In the genomic region with DNA sequence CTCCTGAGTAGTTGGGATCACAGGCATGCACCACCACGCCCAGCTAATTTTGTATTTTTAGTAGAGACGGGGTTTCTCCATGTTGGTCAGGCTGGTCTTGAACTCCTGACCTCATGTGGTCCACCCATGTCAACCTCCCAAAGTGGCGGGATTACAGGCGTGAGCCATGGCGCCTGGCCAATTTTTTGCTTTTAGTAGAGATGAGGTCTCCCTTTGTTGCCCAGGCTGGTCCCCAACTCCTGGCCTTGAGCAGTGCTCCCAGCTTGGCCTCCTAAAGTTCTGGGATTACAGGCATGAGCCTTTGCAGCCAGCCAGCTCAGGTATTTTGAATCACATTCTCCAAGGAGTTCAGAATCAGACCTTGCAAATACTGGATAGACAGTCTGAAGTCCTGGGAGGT, we compare ENCODE assay signal across 11 cellular contexts. TPM values are rescaled to one million over a fixed set of nuclear protein-coding genes. Genes with fewer than 3 reads are reported as not detected.
A peak's percentile ranks its signal among the peaks of the same experiment; 100 is the strongest.
DNase-seq lines count a peak whose midpoint lies in the region; ATAC-seq and TF ChIP-seq lines count a peak whose summit lies in the region.
"Not testable (repeated sequence)": the region's sequence is repeated elsewhere in the genome, so short reads cannot be mapped to it uniquely, and the experiment has no call there.
"Had no signal": no experiment of that assay in that cellular context is flagged by ENCODE, and none has a peak within 500 bp of the region (broad histone marks: within the 10 kb centered on the region; RNA-seq: fewer than 3 reads in every experiment).

No MANE protein-coding gene starts in this region.

- CTCF ChIA-PET in A673 (lab: Charles Lee) (interaction anchor here (0.6 to 0.7 kb wide), 2 partner anchors 21 to 80 kb away, joined by 3 read pairs; a partner anchor contains a TSS), OCI-LY7 (lab: Charles Lee; ENCODE audit: unreplicated experiment) (interaction anchor here (0.6 to 1.4 kb wide), 2 partner anchors 36 to 83 kb away, joined by 3 to 5 read pairs; no protein-coding TSS in a partner anchor), WTC11 (lab: Charles Lee) (interaction anchor here (0.5 to 3.6 kb wide), 15 partner anchors 11 to 300 kb away, joined by 3 to 26 read pairs (median 12); a partner anchor contains a TSS)
- CTCF ChIA-PET in CD8-positive, alpha-beta memory T cell (lab: Charles Lee), result interaction anchor here (1.0 to 4.3 kb wide), 4 partner anchors 15 to 255 kb away, joined by 3 to 25 read pairs (median 6); a partner anchor contains a TSS

- H4K20me1 ChIP-seq in Karpas-422 (ENCODE audit: insufficient read depth, low read depth, low read length); OCI-LY7 (ENCODE audit: insufficient read depth, low read length): not testable (repeated sequence)

- not testable (repeated sequence) for ATAC-seq in WTC11

- H3K9me2 ChIP-seq in Karpas-422 (replicated peaks; ENCODE audit: insufficient read depth, low read length); OCI-LY7 (ENCODE audit: insufficient read depth, low read length): not testable (repeated sequence)

- peaks cover 31 to 43% (median 36%) of the 10 kb centered on the region in 3 donors for H3K4me1 Mint-ChIP-seq in CD8-positive, alpha-beta memory T cell
- H3K4me1 Mint-ChIP-seq in WTC11 (peaks cover 52% of the 10 kb centered on the region), brain (peaks cover 48% of the 10 kb centered on the region), neural crest cell (peaks cover 41% of the 10 kb centered on the region)

- H2BK5ac ChIP-seq in mesendoderm (ENCODE audit: low read length), result not testable (repeated sequence)

- WGBS in mesendoderm (ENCODE audit: extremely low coverage, insufficient coverage, low lambda C conversion rate), result no CpG with 5 or more reads among the region's 5 CpGs

- H3K27me3 ChIP-seq in A673 (replicated peaks; ENCODE audit: insufficient read depth, low read depth, low read length, poor library complexity); CD8-positive, alpha-beta memory T cell (ENCODE audit: insufficient read depth, low read length, poor library complexity, severe bottlenecking); Karpas-422 (ENCODE audit: low read length); mesendoderm (ENCODE audit: insufficient read depth, low read length, poor library complexity): not testable (repeated sequence)

- not testable (repeated sequence) for H3K23ac ChIP-seq in mesendoderm (ENCODE audit: low read length)

- H3K9me3 Mint-ChIP-seq in CD8-positive, alpha-beta memory T cell; WTC11; brain; neural crest cell: not testable (repeated sequence)

- H3K9ac ChIP-seq in Karpas-422 (ENCODE audit: low read length) (peak overlapping the region; percentile 74; the same call in 1 of the 2 replicates), mesendoderm (ENCODE audit: low read length) (peak overlapping the region; percentile 64)

- intact Hi-C loops in A673 (cut with micrococcal nuclease; ENCODE audit: unreplicated experiment), result loop anchor here (5.0 to 10.0 kb wide), 4 partner anchors 85 to 325 kb away; a partner anchor contains a TSS
- intact Hi-C loops in OCI-LY7 (cut with micrococcal nuclease; ENCODE audit: unreplicated experiment), result not testable (repeated sequence)

- H3K4me2 ChIP-seq in Karpas-422 (ENCODE audit: low read depth, low read length, poor library complexity, severe bottlenecking), result peak overlapping the region; percentile 95
- H3K4me2 ChIP-seq in OCI-LY7 (ENCODE audit: low read length), result peak overlapping the region; percentile 80
- not testable (repeated sequence) for H3K4me2 ChIP-seq in mesendoderm (ENCODE audit: low read length)

- H3K36me3 ChIP-seq in A673 (ENCODE audit: insufficient read depth, low read length, poor library complexity, severe bottlenecking) (peaks cover 21% of the 10 kb centered on the region), OCI-LY7 (ENCODE audit: insufficient read depth, low read length) (peaks cover 17% of the 10 kb centered on the region; the same call in 1 of the 2 replicates)
- H3K36me3 ChIP-seq in CD8-positive, alpha-beta memory T cell (ENCODE audit: insufficient read depth, low read length); Karpas-422 (ENCODE audit: insufficient read depth, low read length); mesendoderm (ENCODE audit: control insufficient read depth, insufficient read depth, low read length): not testable (repeated sequence)

- H3K4me3 ChIP-seq in A673 (ENCODE audit: low read depth, low read length, poor library complexity, severe bottlenecking); CD8-positive, alpha-beta memory T cell (ENCODE audit: low read length); Karpas-422 (ENCODE audit: low read length); mesendoderm (ENCODE audit: low read length): not testable (repeated sequence)
- peak overlapping the region; percentile 62 for H3K4me3 ChIP-seq in OCI-LY7 (ENCODE audit: low read depth, low read length, poor library complexity, severe bottlenecking)

- peak overlapping the region; percentile 41 for H3K27ac ChIP-seq in A673 (ENCODE audit: low read depth, low read length, poor library complexity, severe bottlenecking)
- H3K27ac ChIP-seq in CD8-positive, alpha-beta memory T cell (ENCODE audit: low read depth, low read length); OCI-LY7 (ENCODE audit: low read depth, low read length, poor library complexity, severe bottlenecking); mesendoderm (ENCODE audit: low read depth, low read length): not testable (repeated sequence)
- 0 out of 2 replicates have a peak overlapping the region, but pooled peaks have one; percentile 23 for H3K27ac ChIP-seq in Karpas-422 (ENCODE audit: low read length)

- not testable (repeated sequence) for H3K27me3 Mint-ChIP-seq in CD8-positive, alpha-beta memory T cell; WTC11 (ENCODE audit: low read depth)
- H3K27me3 Mint-ChIP-seq in brain, result peaks cover 19% of the 10 kb centered on the region
- H3K27me3 Mint-ChIP-seq in neural crest cell (ENCODE audit: low read depth), result peaks cover 37% of the 10 kb centered on the region

- not testable (repeated sequence) for H4K8ac ChIP-seq in mesendoderm (ENCODE audit: low read depth, low read length)

- H3K27ac Mint-ChIP-seq in CD8-positive, alpha-beta memory T cell, result peak overlapping the region in 5 of 8 donors; percentile 8 to 74 (median 54)
- peak overlapping the region; percentile 78; the same call in 1 of the 2 replicates for H3K27ac Mint-ChIP-seq in WTC11
- H3K27ac Mint-ChIP-seq in brain, result peak overlapping the region in 3 of 5 experiments; percentile 22 to 47 (median 43)
- not testable (repeated sequence) for H3K27ac Mint-ChIP-seq in neural crest cell (ENCODE audit: unreplicated experiment)

- BruUV-seq in A673 (replicated peaks; lab: Mats Ljungman, UMichigan); OCI-LY7 (replicated peaks; lab: Mats Ljungman, UMichigan): not testable (repeated sequence)

- peaks cover 61% of the 10 kb centered on the region for H3K4me1 ChIP-seq in A673 (ENCODE audit: insufficient read depth, low read length, poor library complexity, severe bottlenecking)
- peaks cover 34% of the 10 kb centered on the region for H3K4me1 ChIP-seq in CD8-positive, alpha-beta memory T cell (ENCODE audit: insufficient read depth, low read length)
- H3K4me1 ChIP-seq in Karpas-422 (ENCODE audit: low read length), result peaks cover 50% of the 10 kb centered on the region
- peaks cover 38% of the 10 kb centered on the region for H3K4me1 ChIP-seq in OCI-LY7 (ENCODE audit: insufficient read depth, low read length, poor library complexity, severe bottlenecking)
- H3K4me1 ChIP-seq in mesendoderm (ENCODE audit: control insufficient read depth, low read depth, low read length), result peaks cover 16% of the 10 kb centered on the region

- H2AFZ ChIP-seq in Karpas-422 (ENCODE audit: low read length); OCI-LY7 (ENCODE audit: low read length): not testable (repeated sequence)

- H2BK15ac ChIP-seq in mesendoderm (replicated peaks; ENCODE audit: low read depth), result not testable (repeated sequence)

- DNase-seq in A673 (ENCODE audit: low spot score); Karpas-422; OCI-LY7 (ENCODE audit: low spot score); WTC11 (ENCODE audit: low spot score); mesendoderm; neural crest cell (ENCODE audit: low read depth, low spot score): not testable (repeated sequence)
- peak in 1 of 5 donors; percentile 42 for DNase-seq in CD8-positive, alpha-beta memory T cell

- not testable (repeated sequence) for H2AK5ac ChIP-seq in mesendoderm (ENCODE audit: low read length)

- not testable (repeated sequence) for H3K18ac ChIP-seq in mesendoderm (ENCODE audit: low read length)

- peak overlapping the region in 2 of 7 donors; percentile 11 to 70 for H3K4me3 Mint-ChIP-seq in CD8-positive, alpha-beta memory T cell
- not testable (repeated sequence) for H3K4me3 Mint-ChIP-seq in WTC11
- H3K4me3 Mint-ChIP-seq in brain, result peak overlapping the region in 3 of 5 experiments; percentile 18 to 30 (median 22)
- H3K4me3 Mint-ChIP-seq in neural crest cell, result peak overlapping the region; percentile 54

- H3K36me3 Mint-ChIP-seq in CD8-positive, alpha-beta memory T cell, result peaks cover 0 to 21% (median 0%) of the 10 kb centered on the region in 3 donors
- not testable (repeated sequence) for H3K36me3 Mint-ChIP-seq in WTC11; brain; neural crest cell (ENCODE audit: low read depth)

- POLR2A ChIA-PET in A673 (lab: Charles Lee; ENCODE audit: low non-redundant PET), result not testable (repeated sequence)
- POLR2A ChIA-PET in CD8-positive, alpha-beta memory T cell (lab: Charles Lee), result interaction anchor here (0.5 to 1.6 kb wide), 4 partner anchors 11 to 21 kb away, joined by 3 to 5 read pairs (median 4); a partner anchor contains a TSS
- POLR2A ChIA-PET in OCI-LY7 (lab: Charles Lee) (interaction anchor here (1.1 kb wide), 1 partner anchor 48 kb away, joined by 3 read pairs; no protein-coding TSS in a partner anchor), WTC11 (lab: Charles Lee) (interaction anchor here (1.9 kb wide), 1 partner anchor 20 kb away, joined by 8 read pairs; a partner anchor contains a TSS)

- TF ChIP-seq CTCF in A673 (conservative IDR thresholded peaks at IDR 0.05; ENCODE audit: low read depth, low read length); OCI-LY7 (conservative IDR thresholded peaks at IDR 0.05; ENCODE audit: low read length); WTC11 (IDR thresholded peaks at IDR 0.05); brain (conservative IDR thresholded peaks at IDR 0.05); neural crest cell (conservative IDR thresholded peaks at IDR 0.05): not testable (repeated sequence)

- not testable (repeated sequence) for H3K4ac ChIP-seq in mesendoderm (ENCODE audit: low read depth, low read length)

- H3K79me1 ChIP-seq in mesendoderm (ENCODE audit: low read length), result not testable (repeated sequence)

- not testable (repeated sequence) for H2BK120ac ChIP-seq in mesendoderm (ENCODE audit: low read depth, low read length)

- H4K5ac ChIP-seq in mesendoderm (ENCODE audit: low read length), result not testable (repeated sequence)

- not testable (repeated sequence) for H3K9me3 ChIP-seq in A673 (ENCODE audit: low read depth, low read length, poor library complexity, severe bottlenecking); CD8-positive, alpha-beta memory T cell (ENCODE audit: low read length); Karpas-422 (ENCODE audit: low read length); OCI-LY7 (ENCODE audit: low read length)

- not testable (repeated sequence) for H3K79me2 ChIP-seq in Karpas-422 (ENCODE audit: low read length); OCI-LY7 (ENCODE audit: insufficient read depth, low read depth, low read length); mesendoderm (ENCODE audit: control insufficient read depth, insufficient read depth, low read length)

- not testable (repeated sequence) for H3K56ac ChIP-seq in mesendoderm (ENCODE audit: low read length)

RNA-seq across cellular contexts. Expression of a gene that starts 4.1 kb away (rescaled TPM):
- total RNA-seq in A673 (2021) (61.4 and 74.9 TPM in 2 replicates), OCI-LY7 (2022) (84.6 and 88.8 TPM in 2 replicates), WTC11 (2021) (90.2 to 107 TPM (median 99.0 TPM) in 3 replicates), neural crest cell (71.8 and 71.9 TPM in 2 replicates)
- 100 to 1,000 TPM; 107 to 110 TPM for total RNA-seq in CD8-positive, alpha-beta memory T cell
- 169 TPM for polyA plus RNA-seq in CD8-positive, alpha-beta memory T cell
- total RNA-seq in Karpas-422 (2014; rRNA removed; shearing (Covaris generic); ENCODE audit: low replicate concordance), result 45.7 and 76.8 TPM in 2 replicates
- 122 and 126 TPM in 2 replicates for total RNA-seq in OCI-LY7 (2014; rRNA removed; shearing (Covaris generic))
- polyA plus RNA-seq in brain (ENCODE audit: insufficient read depth, low read depth, low replicate concordance), result 32.9 TPM
- 86.9 TPM for polyA plus RNA-seq in mesendoderm (2013, experiment 1 of 2)
- polyA plus RNA-seq in mesendoderm (2013, experiment 2 of 2), result 82.8 TPM

RNA-seq across cellular contexts. Expression of a gene that starts 13.9 kb away (rescaled TPM):
- total RNA-seq in A673 (2021) (192 and 305 TPM in 2 replicates), OCI-LY7 (2022) (1.3 and 1.5 TPM in 2 replicates), WTC11 (2021) (36.4 to 55.8 TPM (median 51.4 TPM) in 3 replicates), neural crest cell (0.68 and 1.5 TPM in 2 replicates)
- not detected for total RNA-seq in CD8-positive, alpha-beta memory T cell
- polyA plus RNA-seq in CD8-positive, alpha-beta memory T cell, result not detected
- total RNA-seq in Karpas-422 (2014; rRNA removed; shearing (Covaris generic); ENCODE audit: low replicate concordance), result 3.0 TPM in 1 of 2 replicates, not detected in the other
- total RNA-seq in OCI-LY7 (2014; rRNA removed; shearing (Covaris generic)), result 0.82 TPM in 1 of 2 replicates, not detected in the other
- polyA plus RNA-seq in brain (ENCODE audit: insufficient read depth, low read depth, low replicate concordance), result 22.2 TPM
- polyA plus RNA-seq in mesendoderm (2013, experiment 1 of 2), result 17.2 TPM
- 16.7 TPM for polyA plus RNA-seq in mesendoderm (2013, experiment 2 of 2)
- total RNA-seq: CD8-positive, alpha-beta T cell had no signal

RNA-seq across cellular contexts. Expression of a gene that starts 19.9 kb away (rescaled TPM):
- total RNA-seq in A673 (2021) (9.3 and 18.0 TPM in 2 replicates), OCI-LY7 (2022) (0.84 and 0.89 TPM in 2 replicates), WTC11 (2021) (14.8 to 30.0 TPM (median 27.3 TPM) in 3 replicates), neural crest cell (6.4 and 6.5 TPM in 2 replicates)
- total RNA-seq in CD8-positive, alpha-beta memory T cell, result not detected
- not detected for polyA plus RNA-seq in CD8-positive, alpha-beta memory T cell
- 0.43 and 2.5 TPM in 2 replicates for total RNA-seq in Karpas-422 (2014; rRNA removed; shearing (Covaris generic); ENCODE audit: low replicate concordance)
- total RNA-seq in OCI-LY7 (2014; rRNA removed; shearing (Covaris generic)), result 0.33 and 1.0 TPM in 2 replicates
- polyA plus RNA-seq in brain (ENCODE audit: insufficient read depth, low read depth, low replicate concordance), result 124 TPM
- polyA plus RNA-seq in mesendoderm (2013, experiment 1 of 2), result 3.9 TPM
- 3.6 TPM for polyA plus RNA-seq in mesendoderm (2013, experiment 2 of 2)
- total RNA-seq: CD8-positive, alpha-beta T cell had no signal
- polyA plus RNA-seq: CD14-positive monocyte, GM12878 had no signal

RNA-seq across cellular contexts. Expression of a gene that starts 21.1 kb away (rescaled TPM):
- total RNA-seq in A673 (2021), result 1,270 and 1,348 TPM in 2 replicates
- total RNA-seq in CD8-positive, alpha-beta memory T cell, result 1,000 to 10,000 TPM; 1,684 to 1,700 TPM
- polyA plus RNA-seq in CD8-positive, alpha-beta memory T cell, result 1,487 TPM
- 881 and 1,597 TPM in 2 replicates for total RNA-seq in Karpas-422 (2014; rRNA removed; shearing (Covaris generic); ENCODE audit: low replicate concordance)
- total RNA-seq in OCI-LY7 (2014; rRNA removed; shearing (Covaris generic)), result 1,188 and 1,580 TPM in 2 replicates
- 1,496 and 1,653 TPM in 2 replicates for total RNA-seq in OCI-LY7 (2022)
- total RNA-seq in WTC11 (2021), result 1,300 to 1,361 TPM (median 1,328 TPM) in 3 replicates
- polyA plus RNA-seq in brain (ENCODE audit: insufficient read depth, low read depth, low replicate concordance), result 1,684 TPM
- 1,632 TPM for polyA plus RNA-seq in mesendoderm (2013, experiment 1 of 2)
- 1,662 TPM for polyA plus RNA-seq in mesendoderm (2013, experiment 2 of 2)
- total RNA-seq in neural crest cell, result 1,081 and 1,137 TPM in 2 replicates

RNA-seq across cellular contexts. Expression of a gene that starts 35.1 kb away (rescaled TPM):
- total RNA-seq in A673 (2021), result 111 and 114 TPM in 2 replicates
- 100 to 1,000 TPM; 127 to 128 TPM for total RNA-seq in CD8-positive, alpha-beta memory T cell
- polyA plus RNA-seq in CD8-positive, alpha-beta memory T cell, result 84.4 TPM
- total RNA-seq in Karpas-422 (2014; rRNA removed; shearing (Covaris generic); ENCODE audit: low replicate concordance), result 103 and 128 TPM in 2 replicates
- total RNA-seq in OCI-LY7 (2014; rRNA removed; shearing (Covaris generic)), result 96.0 and 99.8 TPM in 2 replicates
- total RNA-seq in OCI-LY7 (2022), result 96.7 and 101 TPM in 2 replicates
- total RNA-seq in WTC11 (2021), result 136 to 155 TPM (median 154 TPM) in 3 replicates
- 93.5 TPM for polyA plus RNA-seq in brain (ENCODE audit: insufficient read depth, low read depth, low replicate concordance)
- polyA plus RNA-seq in mesendoderm (2013, experiment 1 of 2), result 119 TPM
- polyA plus RNA-seq in mesendoderm (2013, experiment 2 of 2), result 123 TPM
- 88.5 and 91.7 TPM in 2 replicates for total RNA-seq in neural crest cell
